ENCODE assay signal across 1 cellular context in the genomic region with DNA sequence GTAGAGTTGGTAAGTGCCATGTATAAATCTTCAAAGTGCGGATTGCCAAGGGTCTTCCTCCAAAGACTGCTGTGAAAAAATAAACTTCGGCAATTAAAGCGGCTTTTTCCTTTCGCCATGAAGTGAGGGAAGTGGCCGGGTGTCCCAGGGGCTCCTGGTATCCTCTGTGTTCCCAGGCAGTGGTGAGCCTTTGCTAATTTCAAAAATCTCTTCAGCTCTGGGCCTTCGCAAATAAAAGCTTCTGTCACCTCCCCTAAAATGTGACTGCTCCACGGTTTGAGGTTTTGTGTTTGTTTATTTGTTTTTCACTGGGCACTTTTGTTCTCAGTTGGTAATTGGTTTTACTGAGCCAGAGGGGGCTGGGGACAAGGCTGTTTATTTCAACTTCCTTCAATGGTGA.
TF ChIP-seq lines count a peak whose summit lies in the region.

No MANE protein-coding gene starts in this region.

TF ChIP-seq in GM23338, 12 proteins besides CTCF, POLR2A, EP300 and RAD21 (continued from another document):
- TF ChIP-seq ETS1 (IDR thresholded peaks at IDR 0.05) (no peak), ZNF331 (CRISPR knock-in tag; IDR thresholded peaks at IDR 0.05; ENCODE audit: low read depth) (no peak)
- TF ChIP-seq, protein P1, sequence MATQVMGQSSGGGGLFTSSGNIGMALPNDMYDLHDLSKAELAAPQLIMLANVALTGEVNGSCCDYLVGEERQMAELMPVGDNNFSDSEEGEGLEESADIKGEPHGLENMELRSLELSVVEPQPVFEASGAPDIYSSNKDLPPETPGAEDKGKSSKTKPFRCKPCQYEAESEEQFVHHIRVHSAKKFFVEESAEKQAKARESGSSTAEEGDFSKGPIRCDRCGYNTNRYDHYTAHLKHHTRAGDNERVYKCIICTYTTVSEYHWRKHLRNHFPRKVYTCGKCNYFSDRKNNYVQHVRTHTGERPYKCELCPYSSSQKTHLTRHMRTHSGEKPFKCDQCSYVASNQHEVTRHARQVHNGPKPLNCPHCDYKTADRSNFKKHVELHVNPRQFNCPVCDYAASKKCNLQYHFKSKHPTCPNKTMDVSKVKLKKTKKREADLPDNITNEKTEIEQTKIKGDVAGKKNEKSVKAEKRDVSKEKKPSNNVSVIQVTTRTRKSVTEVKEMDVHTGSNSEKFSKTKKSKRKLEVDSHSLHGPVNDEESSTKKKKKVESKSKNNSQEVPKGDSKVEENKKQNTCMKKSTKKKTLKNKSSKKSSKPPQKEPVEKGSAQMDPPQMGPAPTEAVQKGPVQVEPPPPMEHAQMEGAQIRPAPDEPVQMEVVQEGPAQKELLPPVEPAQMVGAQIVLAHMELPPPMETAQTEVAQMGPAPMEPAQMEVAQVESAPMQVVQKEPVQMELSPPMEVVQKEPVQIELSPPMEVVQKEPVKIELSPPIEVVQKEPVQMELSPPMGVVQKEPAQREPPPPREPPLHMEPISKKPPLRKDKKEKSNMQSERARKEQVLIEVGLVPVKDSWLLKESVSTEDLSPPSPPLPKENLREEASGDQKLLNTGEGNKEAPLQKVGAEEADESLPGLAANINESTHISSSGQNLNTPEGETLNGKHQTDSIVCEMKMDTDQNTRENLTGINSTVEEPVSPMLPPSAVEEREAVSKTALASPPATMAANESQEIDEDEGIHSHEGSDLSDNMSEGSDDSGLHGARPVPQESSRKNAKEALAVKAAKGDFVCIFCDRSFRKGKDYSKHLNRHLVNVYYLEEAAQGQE (IDR thresholded peaks at IDR 0.05; ENCODE audit: unreplicated experiment): no peak
